11 cellular contexts compared by ENCODE assay signal in the genomic region with DNA sequence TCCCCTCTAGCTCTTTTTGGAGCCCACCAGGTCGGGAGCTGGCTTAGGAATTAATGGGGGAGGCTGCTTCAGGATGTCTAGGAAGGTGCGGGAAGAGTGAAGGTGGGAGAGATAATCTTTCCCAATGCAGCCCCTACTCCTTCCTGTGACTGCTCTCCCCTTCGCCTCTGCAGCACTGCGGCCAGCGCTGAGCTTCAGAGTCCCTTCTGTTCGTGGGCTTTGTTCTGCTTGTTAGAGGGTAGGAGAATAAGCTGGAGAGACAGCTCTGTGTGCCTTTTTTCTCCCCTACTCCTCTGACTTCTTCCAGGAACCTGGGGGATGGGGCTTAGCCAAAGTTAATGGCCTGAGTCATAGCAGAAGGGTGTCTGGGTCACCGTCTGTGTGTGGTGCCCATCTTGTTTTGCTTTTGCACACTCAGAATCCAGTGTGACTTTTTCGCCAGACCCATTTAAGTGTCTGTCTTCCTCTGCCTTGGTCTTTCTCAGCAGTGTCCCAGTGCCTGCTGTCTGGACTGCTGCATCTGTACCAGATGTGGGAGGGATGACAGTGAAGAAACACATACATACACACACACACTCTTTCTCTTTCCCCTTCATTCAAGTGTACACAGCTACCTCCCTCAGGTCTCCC. TPM values are rescaled to one million over a fixed set of nuclear protein-coding genes. Genes with fewer than 3 reads are reported as not detected.
A peak's percentile ranks its signal among the peaks of the same experiment; 100 is the strongest.
DNase-seq lines count a peak whose midpoint lies in the region; ATAC-seq and TF ChIP-seq lines count a peak whose summit lies in the region.
"Had no signal": no experiment of that assay in that cellular context is flagged by ENCODE, and none has a peak within 500 bp of the region (broad histone marks: within the 10 kb centered on the region; RNA-seq: fewer than 3 reads in every experiment).

No MANE protein-coding gene starts in this region.

- H3K36me3 ChIP-seq in BLaER1 (no peaks in the 10 kb centered on the region), sigmoid colon (no peaks in the 10 kb centered on the region)

- DNase-seq in HFFc6 (peak; percentile 42), choroid plexus epithelial cell (ENCODE audit: low read depth) (peak; percentile 16), nephron progenitor cell (no peak), sigmoid colon (no peak), SIG-M5 (lab: John Stamatoyannopoulos, UW) (no peak)
- DNase-seq: CD8-positive, alpha-beta T cell; RPMI8226 had no signal

- peak overlapping the region; percentile 64 for H3K4me2 ChIP-seq in BLaER1

- H3K9me3 ChIP-seq in BLaER1 (no peaks in the 10 kb centered on the region), sigmoid colon (no peaks in the 10 kb centered on the region)

- no peak overlapping the region for H3K4me3 Mint-ChIP-seq in HFFc6
- H3K4me3 Mint-ChIP-seq in nephron progenitor cell = peak overlapping the region; percentile 60
- H3K4me3 Mint-ChIP-seq: CD8-positive, alpha-beta T cell; mesothelial cell of epicardium had no signal

- H3K27ac Mint-ChIP-seq in HFFc6 (peak overlapping the region; percentile 9; the same call in 1 of the 2 replicates), nephron progenitor cell (peak overlapping the region; percentile 30)
- H3K27ac Mint-ChIP-seq: CD8-positive, alpha-beta T cell; mesothelial cell of epicardium had no signal

- peaks cover 48% of the 10 kb centered on the region for H3K27me3 ChIP-seq in BLaER1
- peaks cover 5 to 23% (median 22%) of the 10 kb centered on the region in 3 donors for H3K27me3 ChIP-seq in sigmoid colon

- H3K4me1 ChIP-seq in BLaER1 (peaks cover 18% of the 10 kb centered on the region), sigmoid colon (peaks cover 0 to 14% (median 12%) of the 10 kb centered on the region in 4 donors)

- H3K9me3 Mint-ChIP-seq in HFFc6 (no peaks in the 10 kb centered on the region), nephron progenitor cell (no peaks in the 10 kb centered on the region)
- H3K9me3 Mint-ChIP-seq: CD8-positive, alpha-beta T cell; mesothelial cell of epicardium had no signal

- no peak for TF ChIP-seq CTCF in HFFc6 (IDR thresholded peaks at IDR 0.05)
- no peak for TF ChIP-seq CTCF in choroid plexus epithelial cell (conservative IDR thresholded peaks at IDR 0.05; ENCODE audit: low read depth, low read length)
- no peak for TF ChIP-seq CTCF in nephron progenitor cell (IDR thresholded peaks at IDR 0.05)
- TF ChIP-seq CTCF in sigmoid colon (IDR thresholded peaks at IDR 0.05) = no peak

- WGBS in sigmoid colon, 2 donors = 61 to 68% methylated on average over 8 of the region's 8 CpGs

- peaks cover 10% of the 10 kb centered on the region for H3K27me3 Mint-ChIP-seq in HFFc6 (ENCODE audit: insufficient read depth)
- peaks cover 50% of the 10 kb centered on the region for H3K27me3 Mint-ChIP-seq in nephron progenitor cell (ENCODE audit: low read depth, poor library complexity)

- no peak for TF ChIP-seq POLR2A in sigmoid colon (IDR thresholded peaks at IDR 0.05)

- no peak overlapping the region for H3K9ac ChIP-seq in BLaER1

- H3K4me3 ChIP-seq in BLaER1 = no peak overlapping the region
- H3K4me3 ChIP-seq in choroid plexus epithelial cell (ENCODE audit: low read depth, low read length) = no peak overlapping the region
- H3K4me3 ChIP-seq in sigmoid colon = no peak overlapping the region

- no peak for TF ChIP-seq EP300 in sigmoid colon (IDR thresholded peaks at IDR 0.05)

- intact Hi-C loops in sigmoid colon (cut with DNase I) = no loop called here

- H4K20me1 ChIP-seq in BLaER1 = no peaks in the 10 kb centered on the region

- H3K4me1 Mint-ChIP-seq in HFFc6 (ENCODE audit: low read depth) (peaks cover 39% of the 10 kb centered on the region), nephron progenitor cell (peaks cover 43% of the 10 kb centered on the region)

- no peak for ATAC-seq in GM18498 (IDR thresholded peaks at IDR 0.05; ENCODE audit: unreplicated experiment)
- ATAC-seq in HG02973 (IDR thresholded peaks at IDR 0.05; ENCODE audit: unreplicated experiment) = no peak
- ATAC-seq: CD8-positive, alpha-beta T cell had no signal

- H3K27ac ChIP-seq in BLaER1 (no peak overlapping the region), sigmoid colon (no peak overlapping the region)

- H3K36me3 Mint-ChIP-seq in HFFc6 (ENCODE audit: low read depth) (no peaks in the 10 kb centered on the region), nephron progenitor cell (ENCODE audit: low read depth) (no peaks in the 10 kb centered on the region)
- H3K36me3 Mint-ChIP-seq: CD8-positive, alpha-beta T cell; mesothelial cell of epicardium had no signal

RNA-seq across cellular contexts. Expression of a gene that starts 3.0 kb away (rescaled TPM):
- total RNA-seq in HFFc6 (2021; fragmentation: NEBNext Ultra II Directional; extraction: Animal tissue kit (Norgen Biotek cat#: 25700)) = 1 to 10 TPM; 1.0 to 1.8 (median 1.2) TPM
- 1 to 10 TPM; 3.6 to 8.9 (median 6.9) TPM for total RNA-seq in sigmoid colon
- polyA plus RNA-seq in sigmoid colon = 1 to 10 TPM in 1 of 3 donors, under 1 TPM in 2; under 0.01 to 3.5 (median 0.46) TPM

RNA-seq across cellular contexts. Expression of a gene that starts 5.8 kb away (rescaled TPM):
- 100 to 1,000 TPM; 110 to 123 (median 116) TPM for total RNA-seq in HFFc6 (2021; fragmentation: NEBNext Ultra II Directional; extraction: Animal tissue kit (Norgen Biotek cat#: 25700))
- 100 to 1,000 TPM; 118 to 194 (median 141) TPM for total RNA-seq in sigmoid colon
- polyA plus RNA-seq in sigmoid colon = 100 to 1,000 TPM; 141 to 204 (median 172) TPM

RNA-seq across cellular contexts. Expression of a gene that starts 30.2 kb away (rescaled TPM):
- total RNA-seq in HFFc6 (2021; fragmentation: NEBNext Ultra II Directional; extraction: Animal tissue kit (Norgen Biotek cat#: 25700)) = 10 to 100 TPM; 40.7 to 43.6 (median 42.1) TPM
- total RNA-seq in sigmoid colon = 10 to 100 TPM; 13.5 to 23.5 (median 16.0) TPM
- 10 to 100 TPM; 16.2 to 52.8 (median 17.1) TPM for polyA plus RNA-seq in sigmoid colon

RNA-seq across cellular contexts. Expression of a gene that starts 32.5 kb away (rescaled TPM):
- total RNA-seq in HFFc6 (2021; fragmentation: NEBNext Ultra II Directional; extraction: Animal tissue kit (Norgen Biotek cat#: 25700)) = 10 to 100 TPM in 4 of 6 experiments, 1 to 10 TPM in 2; 9.4 to 10.8 (median 10.2) TPM
- 10 to 100 TPM; 30.7 to 48.5 (median 40.7) TPM for total RNA-seq in sigmoid colon
- 10 to 100 TPM; 42.3 to 52.9 (median 46.7) TPM for polyA plus RNA-seq in sigmoid colon

RNA-seq across cellular contexts. Expression of a gene that starts 38.2 kb away (rescaled TPM):
- total RNA-seq in HFFc6 (2021; fragmentation: NEBNext Ultra II Directional; extraction: Animal tissue kit (Norgen Biotek cat#: 25700)) = 10 to 100 TPM; 21.1 to 33.1 (median 24.3) TPM
- 10 to 100 TPM; 13.3 to 22.8 (median 18.4) TPM for total RNA-seq in sigmoid colon
- polyA plus RNA-seq in sigmoid colon = 10 to 100 TPM; 21.0 to 30.5 (median 28.6) TPM

Comparison
In these comparisons a context has a peak if more than half of its experiments do, and no peak if none do; other contexts are left out.
1. DNase-seq: peak in HFFc6 (single experiment) and choroid plexus epithelial cell (single experiment); none in nephron progenitor cell (single experiment), sigmoid colon (single experiment) and SIG-M5 (single experiment).